ENCODE assay signal across 1 cellular context in genomic region chr16:74353038-74353437, GRCh38. TPM values are rescaled to one million over a fixed set of nuclear protein-coding genes. Genes with fewer than 3 reads are reported as not detected.
"Had no signal": no experiment of that assay in that cellular context is flagged by ENCODE, and none has a peak within 500 bp of the region (broad histone marks: within the 10 kb centered on the region; RNA-seq: fewer than 3 reads in every experiment).

No MANE protein-coding gene starts in this region.

RNA-seq across cellular contexts. Expression of gene NPIPB15, which starts 23.1 kb away (rescaled TPM):
- total RNA-seq: HT1080 had no signal
